In the genomic region with DNA sequence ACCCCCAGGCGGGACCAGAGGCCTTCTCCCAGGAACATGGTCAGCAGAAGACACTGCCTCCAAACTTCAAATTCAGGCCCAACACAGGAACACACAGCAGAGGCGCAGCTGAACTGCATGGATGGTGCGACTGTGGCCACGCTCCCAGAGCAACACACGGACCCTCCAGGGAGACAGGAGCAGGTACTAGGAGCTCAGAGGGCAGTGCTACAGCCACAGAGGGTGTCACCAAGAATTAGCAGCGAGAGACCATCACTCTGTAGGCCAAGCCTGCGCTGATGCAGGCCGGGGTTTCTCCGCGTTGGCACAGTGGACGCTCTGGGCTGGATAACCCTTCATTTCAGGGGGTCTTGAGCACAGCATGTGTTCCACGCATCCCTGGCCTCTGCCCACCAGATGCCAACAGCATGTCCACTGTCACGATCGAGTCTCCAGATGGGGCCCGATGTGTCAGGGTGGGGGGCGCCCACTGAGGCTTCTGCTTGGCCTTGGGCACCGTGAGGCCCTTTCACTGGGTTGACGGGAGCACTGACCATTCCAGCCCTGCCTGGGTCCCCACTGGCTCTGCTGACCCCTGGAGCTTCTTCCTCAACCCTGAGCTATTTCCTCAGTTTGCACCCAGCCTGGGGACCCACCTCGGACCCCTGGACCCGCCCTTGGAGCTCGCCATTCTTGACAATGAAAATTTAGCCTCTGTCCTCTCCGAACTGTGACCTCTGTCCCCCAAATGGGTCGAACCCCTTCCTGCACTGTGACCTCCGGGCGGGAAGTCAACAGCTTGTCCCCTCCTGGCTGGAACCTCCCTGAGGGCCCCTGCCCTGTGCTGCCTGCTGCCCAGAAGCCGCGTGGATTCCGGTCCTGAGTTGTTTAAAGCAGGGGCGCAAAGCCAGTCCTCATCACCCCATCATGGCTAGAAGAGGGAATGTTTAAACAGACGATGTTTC, we compare ENCODE assay signal across 25 cellular contexts.
DNase-seq lines count a peak whose midpoint lies in the region; ATAC-seq and TF ChIP-seq lines count a peak whose summit lies in the region.
"Had no signal": no experiment of that assay in that cellular context is flagged by ENCODE, and none has a peak within 500 bp of the region (broad histone marks: within the 10 kb centered on the region; RNA-seq: fewer than 3 reads in every experiment).

No MANE protein-coding gene starts in this region.

- TF ChIP-seq CTCF in suprapubic skin (IDR thresholded peaks at IDR 0.05), result no peak

- H3K27ac ChIP-seq in suprapubic skin, result no peak overlapping the region
- H3K27ac ChIP-seq: 22Rv1, parathyroid adenoma had no signal

- peaks cover 14% of the 10 kb centered on the region for H3K4me1 ChIP-seq in suprapubic skin
- H3K4me1 ChIP-seq: parathyroid adenoma had no signal

- peaks cover 22% of the 10 kb centered on the region for H3K27me3 ChIP-seq in suprapubic skin
- H3K27me3 ChIP-seq: heart left ventricle had no signal

- H3K36me3 Mint-ChIP-seq in central memory CD8-positive, alpha-beta T cell (ENCODE audit: insufficient read depth), result no peaks in the 10 kb centered on the region
- H3K36me3 Mint-ChIP-seq: naive thymus-derived CD8-positive, alpha-beta T cell had no signal

- H3K9me3 ChIP-seq in suprapubic skin, result no peaks in the 10 kb centered on the region
- H3K9me3 ChIP-seq: heart left ventricle, SK-N-SH had no signal

- H3K4me1 Mint-ChIP-seq in central memory CD8-positive, alpha-beta T cell, result peaks cover 6% of the 10 kb centered on the region
- H3K4me1 Mint-ChIP-seq: activated CD4-positive, alpha-beta T cell treated with anti-CD3 and anti-CD28 coated beads for 36 hours had no signal

- no peak for ATAC-seq in activated CD4-positive, CD25-positive, alpha-beta regulatory T cell treated with anti-CD3 and anti-CD28 coated beads, Interleukin-2, amount 50 U/mL, for 24 hours
- ATAC-seq in central memory CD8-positive, alpha-beta T cell (replicated peaks; ENCODE audit: extremely low read depth, poor library complexity, severe bottlenecking), result no peak
- no peak for ATAC-seq in GM21526 (IDR thresholded peaks at IDR 0.05; ENCODE audit: low FRiP score, unreplicated experiment)
- ATAC-seq: activated CD4-positive, alpha-beta T cell treated with anti-CD3 and anti-CD28 coated beads for 36 hours; HCT116; heart left ventricle; naive thymus-derived CD8-positive, alpha-beta T cell; T-helper 17 cell had no signal

- 89% methylated on average over 17 of the region's 30 CpGs for WGBS in suprapubic skin

- H3K4me3 ChIP-seq in suprapubic skin, result no peak overlapping the region
- H3K4me3 ChIP-seq: heart left ventricle had no signal

- no peak overlapping the region for H3K4me3 Mint-ChIP-seq in central memory CD8-positive, alpha-beta T cell
- H3K4me3 Mint-ChIP-seq: activated CD4-positive, alpha-beta T cell treated with anti-CD3 and anti-CD28 coated beads for 36 hours; CD4-positive, alpha-beta T cell; naive thymus-derived CD8-positive, alpha-beta T cell; T-helper 17 cell had no signal

- peak; percentile 6 for DNase-seq in activated CD4-positive, CD25-positive, alpha-beta regulatory T cell treated with anti-CD3 and anti-CD28 coated beads, Interleukin-2, amount 50 U/mL, for 72 hours
- DNase-seq in central memory CD8-positive, alpha-beta T cell (ENCODE audit: low spot score in 2 of 2), result no peak
- DNase-seq in mesenteric fat pad (ENCODE audit: low spot score) (peak; percentile 73), suprapubic skin (ENCODE audit: low spot score in 2 of 2) (peak; percentile 62 to 77), NCI-H82 (lab: John Stamatoyannopoulos, UW) (no peak)
- DNase-seq in activated T-cell treated with anti-CD3 and anti-CD28 coated beads, Interleukin-2, amount 50 U/mL, for 1 hour, result no peak
- DNase-seq: activated CD4-positive, alpha-beta T cell treated with anti-CD3 and anti-CD28 coated beads for 36 hours; effector memory CD4-positive, alpha-beta T cell; erythroblast; IMR-90; midbrain; NCI-H1092 treated with DMSO at 0.1 percent for 48 hours; NCI-H187 treated with DMSO at 0.1 percent for 48 hours; NCI-H526 treated with DMSO at 0.1 percent for 48 hours; RPMI8226; SK-N-SH; T-helper 17 cell had no signal

- TF ChIP-seq POLR2A in suprapubic skin (IDR thresholded peaks at IDR 0.05), result no peak

- H3K27me3 Mint-ChIP-seq in central memory CD8-positive, alpha-beta T cell, result no peaks in the 10 kb centered on the region
- H3K27me3 Mint-ChIP-seq: CD4-positive, alpha-beta T cell had no signal

- no peaks in the 10 kb centered on the region for H3K36me3 ChIP-seq in suprapubic skin
- H3K36me3 ChIP-seq: heart left ventricle had no signal

- TF ChIP-seq EP300 in suprapubic skin (IDR thresholded peaks at IDR 0.05), result no peak

- H3K27ac Mint-ChIP-seq in central memory CD8-positive, alpha-beta T cell (ENCODE audit: low read depth), result peak overlapping the region; percentile 49
- H3K27ac Mint-ChIP-seq: activated CD4-positive, alpha-beta T cell treated with anti-CD3 and anti-CD28 coated beads for 36 hours; CD4-positive, alpha-beta T cell; T-helper 17 cell had no signal

- no peaks in the 10 kb centered on the region for H3K9me3 Mint-ChIP-seq in central memory CD8-positive, alpha-beta T cell
- H3K9me3 Mint-ChIP-seq: CD4-positive, alpha-beta T cell; naive thymus-derived CD8-positive, alpha-beta T cell had no signal

Comparison
In these comparisons a context has a peak if more than half of its experiments do, and no peak if none do; other contexts are left out.
1. DNase-seq: peak in activated CD4-positive, CD25-positive, alpha-beta regulatory T cell treated with anti-CD3 and anti-CD28 coated beads, Interleukin-2, amount 50 U/mL, for 72 hours (single experiment), mesenteric fat pad (single experiment) and suprapubic skin (2 of 2); none in central memory CD8-positive, alpha-beta T cell (0 of 2), activated T-cell treated with anti-CD3 and anti-CD28 coated beads, Interleukin-2, amount 50 U/mL, for 1 hour (single experiment) and NCI-H82 (single experiment).